15 cellular contexts compared by ENCODE assay signal in genomic region chr11:133659542-133660201, GRCh38.
DNase-seq lines count a peak whose midpoint lies in the region; ATAC-seq and TF ChIP-seq lines count a peak whose summit lies in the region.
"Had no signal": no experiment of that assay in that cellular context is flagged by ENCODE, and none has a peak within 500 bp of the region (broad histone marks: within the 10 kb centered on the region; RNA-seq: fewer than 3 reads in every experiment).

No MANE protein-coding gene starts in this region.

- H3K27ac Mint-ChIP-seq in glutamatergic neuron (ENCODE audit: unreplicated experiment) (no peak overlapping the region), immature natural killer cell (no peak overlapping the region)
- H3K27ac Mint-ChIP-seq: activated CD4-positive, alpha-beta memory T cell treated with anti-CD3 and anti-CD28 coated beads for 36 hours; CD4-positive, CD25-positive, alpha-beta regulatory T cell; nephron; T-helper 17 cell had no signal

- H3K27me3 Mint-ChIP-seq in glutamatergic neuron (ENCODE audit: unreplicated experiment) = peaks cover 3% of the 10 kb centered on the region
- peaks cover 0 to 1% (median 0%) of the 10 kb centered on the region in 3 donors for H3K27me3 Mint-ChIP-seq in immature natural killer cell (ENCODE audit: low read depth in 3 of 3)
- H3K27me3 Mint-ChIP-seq: activated CD4-positive, alpha-beta memory T cell treated with anti-CD3 and anti-CD28 coated beads for 36 hours; T-helper 17 cell had no signal

- DNase-seq in MV-4-11 (lab: John Stamatoyannopoulos, UW) (peak; percentile 58), glutamatergic neuron (peak; percentile 53), immature natural killer cell (no peak), left lobe of liver (ENCODE audit: low spot score) (no peak)
- DNase-seq: activated CD4-positive, alpha-beta memory T cell treated with anti-CD3 and anti-CD28 coated beads for 36 hours; CD4-positive, CD25-positive, alpha-beta regulatory T cell; GF-D8; left ventricle myocardium inferior; right lobe of liver; T-helper 17 cell had no signal

- ATAC-seq in GM18519 (IDR thresholded peaks at IDR 0.05; ENCODE audit: low FRiP score, unreplicated experiment) (peak; percentile 74), GM21786 (IDR thresholded peaks at IDR 0.05; ENCODE audit: unreplicated experiment) (peak; percentile 75), GM19467 (IDR thresholded peaks at IDR 0.05; ENCODE audit: unreplicated experiment) (no peak), GM19455 (IDR thresholded peaks at IDR 0.05; ENCODE audit: unreplicated experiment) (no peak), left lobe of liver (no peak)
- ATAC-seq: right lobe of liver, T-helper 17 cell had no signal

- H3K36me3 Mint-ChIP-seq in glutamatergic neuron (ENCODE audit: unreplicated experiment) (no peaks in the 10 kb centered on the region), immature natural killer cell (no peaks in the 10 kb centered on the region)
- H3K36me3 Mint-ChIP-seq: activated CD4-positive, alpha-beta memory T cell treated with anti-CD3 and anti-CD28 coated beads for 36 hours; CD4-positive, CD25-positive, alpha-beta regulatory T cell had no signal

- H3K4me1 Mint-ChIP-seq in glutamatergic neuron (ENCODE audit: low read depth, unreplicated experiment) (peaks cover 27% of the 10 kb centered on the region), immature natural killer cell (no peaks in the 10 kb centered on the region)
- H3K4me1 Mint-ChIP-seq: CD4-positive, CD25-positive, alpha-beta regulatory T cell; T-helper 17 cell had no signal

- TF ChIP-seq CTCF in glutamatergic neuron (IDR thresholded peaks at IDR 0.05; ENCODE audit: partially characterized antibody, unreplicated experiment) = no peak

- H3K4me3 Mint-ChIP-seq in glutamatergic neuron (ENCODE audit: unreplicated experiment) (peak overlapping the region; percentile 21), immature natural killer cell (no peak overlapping the region)
- H3K4me3 Mint-ChIP-seq: activated CD4-positive, alpha-beta memory T cell treated with anti-CD3 and anti-CD28 coated beads for 36 hours; CD4-positive, CD25-positive, alpha-beta regulatory T cell; nephron; T-helper 17 cell had no signal

- H3K9me3 Mint-ChIP-seq in glutamatergic neuron (ENCODE audit: unreplicated experiment) (no peaks in the 10 kb centered on the region), immature natural killer cell (peaks cover 0 to 1% (median 0%) of the 10 kb centered on the region in 6 donors)

Comparison
In these comparisons a context has a peak if more than half of its experiments do, and no peak if none do; other contexts are left out.
1. ATAC-seq: peak in GM18519 (single experiment) and GM21786 (single experiment); none in GM19467 (single experiment), GM19455 (single experiment) and left lobe of liver (single experiment).
2. DNase-seq: peak in MV-4-11 (single experiment) and glutamatergic neuron (single experiment); none in immature natural killer cell (0 of 3) and left lobe of liver (single experiment).